ENCODE assay signal across 8 cellular contexts in the genomic region with DNA sequence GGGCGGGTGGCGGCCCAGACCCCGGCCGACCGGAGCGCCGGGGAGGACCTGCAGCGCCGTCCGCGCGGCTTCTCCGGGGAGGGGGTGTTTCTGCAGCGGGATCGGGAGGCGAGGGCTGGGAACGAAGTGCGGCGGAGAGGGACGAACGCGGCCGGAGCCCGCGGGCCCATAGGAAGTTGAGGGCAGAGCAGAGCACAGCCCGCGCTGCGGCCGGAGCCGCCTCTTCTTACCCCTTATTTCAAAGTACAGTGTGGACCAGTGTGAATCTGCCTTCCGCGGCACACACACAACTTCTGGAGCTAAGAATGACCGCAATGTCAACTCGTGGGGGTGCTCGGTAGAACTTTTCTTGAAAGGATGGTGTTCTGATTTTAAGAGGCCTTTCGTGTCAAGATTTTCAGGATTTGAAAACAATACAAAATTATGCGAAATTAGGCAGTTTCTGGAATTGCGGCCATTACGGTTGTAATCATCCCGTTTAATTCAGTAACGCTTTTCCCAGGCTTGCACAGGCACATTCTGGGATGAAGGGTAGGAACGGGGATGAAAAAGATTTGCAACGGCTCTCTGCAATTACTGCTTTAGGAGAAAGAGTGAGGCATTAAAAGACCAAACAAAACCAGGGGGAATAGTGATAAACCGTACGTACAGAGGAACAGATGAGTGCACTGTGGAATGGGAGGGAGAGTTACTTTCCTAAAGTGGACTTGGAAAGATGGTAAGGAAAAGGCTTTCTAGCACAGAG. TPM values are rescaled to one million over a fixed set of nuclear protein-coding genes. Genes with fewer than 3 reads are reported as not detected.
DNase-seq lines count a peak whose midpoint lies in the region; ATAC-seq and TF ChIP-seq lines count a peak whose summit lies in the region.

No MANE protein-coding gene starts in this region.

- H3K4me3 ChIP-seq in CD8-positive, alpha-beta memory T cell (ENCODE audit: low read length): peak overlapping the region; percentile 51
- H3K4me3 ChIP-seq in OCI-LY7 (ENCODE audit: low read depth, low read length, poor library complexity, severe bottlenecking) (peak overlapping the region; percentile 77), urinary bladder (ENCODE audit: low read depth, low read length) (peak overlapping the region; percentile 92)

- H3K36me3 Mint-ChIP-seq in CD8-positive, alpha-beta memory T cell: peaks cover 0 to 15% (median 0%) of the 10 kb centered on the region in 3 donors

- peak; percentile 33 for ATAC-seq in HG03432 (IDR thresholded peaks at IDR 0.05; ENCODE audit: unreplicated experiment)

- DNase-seq in CD8-positive, alpha-beta memory T cell: peak in 3 of 5 donors; percentile 18 to 65 (median 59)
- DNase-seq in GM19240 (ENCODE audit: insufficient read length, low spot score) (peak; percentile 11), OCI-LY7 (ENCODE audit: low spot score) (peak; percentile 73), glomerular endothelial cell (ENCODE audit: extremely low read depth, low read depth, low spot score) (peak; percentile 18), occipital lobe (lab: John Stamatoyannopoulos, UW) (peak; percentile 52)
- peak; percentile 40 for DNase-seq in activated naive CD4-positive, alpha-beta T cell treated with anti-CD3 and anti-CD28 coated beads, Interleukin-2, amount 50 U/mL, for 16 hours

- intact Hi-C loops in OCI-LY7 (cut with micrococcal nuclease; ENCODE audit: unreplicated experiment): loop anchor here (1.0 to 2.0 kb wide), 2 partner anchors 33 to 234 kb away; no protein-coding TSS in a partner anchor

- peaks cover 33 to 52% (median 46%) of the 10 kb centered on the region in 3 donors for H3K4me1 Mint-ChIP-seq in CD8-positive, alpha-beta memory T cell

- H3K9me3 Mint-ChIP-seq in CD8-positive, alpha-beta memory T cell: no peaks in the 10 kb centered on the region

- no peaks in the 10 kb centered on the region for H3K27me3 ChIP-seq in CD8-positive, alpha-beta memory T cell (ENCODE audit: insufficient read depth, low read length, poor library complexity, severe bottlenecking)

- TF ChIP-seq CTCF in OCI-LY7 (conservative IDR thresholded peaks at IDR 0.05; ENCODE audit: low read length): no peak

- H3K9me3 ChIP-seq in CD8-positive, alpha-beta memory T cell (ENCODE audit: low read length): no peaks in the 10 kb centered on the region
- H3K9me3 ChIP-seq in OCI-LY7 (ENCODE audit: low read length): no peaks in the 10 kb centered on the region

- H3K9me2 ChIP-seq in OCI-LY7 (ENCODE audit: insufficient read depth, low read length): no peaks in the 10 kb centered on the region

- CTCF ChIA-PET in CD8-positive, alpha-beta memory T cell (lab: Charles Lee): interaction anchor here (1.2 to 2.3 kb wide), 3 partner anchors 20 to 33 kb away, joined by 4 to 11 read pairs (median 4); no protein-coding TSS in a partner anchor
- CTCF ChIA-PET in OCI-LY7 (lab: Charles Lee; ENCODE audit: unreplicated experiment): no interaction called here

- POLR2A ChIA-PET in CD8-positive, alpha-beta memory T cell (lab: Charles Lee): no interaction called here
- POLR2A ChIA-PET in OCI-LY7 (lab: Charles Lee): interaction anchor here (1.0 to 1.2 kb wide), 5 partner anchors 11 to 234 kb away, joined by 3 to 4 read pairs (median 3); no protein-coding TSS in a partner anchor

- H2AFZ ChIP-seq in OCI-LY7 (ENCODE audit: low read length): peak overlapping the region; percentile 94

- peak overlapping the region; percentile 90 to 99 (median 97) for H3K27ac Mint-ChIP-seq in CD8-positive, alpha-beta memory T cell

- WGBS in urinary bladder: under 1% methylated on average over 45 of the region's 45 CpGs

- no peaks in the 10 kb centered on the region for H3K36me3 ChIP-seq in CD8-positive, alpha-beta memory T cell (ENCODE audit: insufficient read depth, low read length)
- no peaks in the 10 kb centered on the region for H3K36me3 ChIP-seq in OCI-LY7 (ENCODE audit: insufficient read depth, low read length)
- H3K36me3 ChIP-seq in urinary bladder (ENCODE audit: insufficient read depth): no peaks in the 10 kb centered on the region

- peaks cover 30% of the 10 kb centered on the region for H3K79me2 ChIP-seq in OCI-LY7 (ENCODE audit: insufficient read depth, low read depth, low read length)

- H4K20me1 ChIP-seq in OCI-LY7 (ENCODE audit: insufficient read depth, low read length): 0 out of 2 replicates have a peak, but pooled peaks cover 7% of the 10 kb centered on the region

- peaks cover 23% of the 10 kb centered on the region for H3K4me1 ChIP-seq in CD8-positive, alpha-beta memory T cell (ENCODE audit: insufficient read depth, low read length)
- H3K4me1 ChIP-seq in OCI-LY7 (ENCODE audit: insufficient read depth, low read length, poor library complexity, severe bottlenecking) (peaks cover 24% of the 10 kb centered on the region), urinary bladder (ENCODE audit: insufficient read depth) (peaks cover 2% of the 10 kb centered on the region)

- H3K27ac ChIP-seq in CD8-positive, alpha-beta memory T cell (ENCODE audit: low read depth, low read length): peak overlapping the region; percentile 60
- H3K27ac ChIP-seq in OCI-LY7 (ENCODE audit: low read depth, low read length, poor library complexity, severe bottlenecking) (peak overlapping the region; percentile 82), urinary bladder (ENCODE audit: low read depth) (peak overlapping the region; percentile 93)

- peak overlapping the region; percentile 95 for H3K4me2 ChIP-seq in OCI-LY7 (ENCODE audit: low read length)

- TSS peak; percentile 61 for BruUV-seq in OCI-LY7 (replicated peaks; lab: Mats Ljungman, UMichigan)

- H3K27me3 Mint-ChIP-seq in CD8-positive, alpha-beta memory T cell: no peaks in the 10 kb centered on the region

- peak overlapping the region; percentile 90 to 99 (median 94) for H3K4me3 Mint-ChIP-seq in CD8-positive, alpha-beta memory T cell

RNA-seq across cellular contexts. Expression of a gene that starts 0.8 kb away (rescaled TPM):
- 10 to 100 TPM; 21.2 to 22.7 TPM for total RNA-seq in CD8-positive, alpha-beta memory T cell
- polyA plus RNA-seq in CD8-positive, alpha-beta memory T cell: 8.7 TPM
- 12.2 and 13.5 TPM in 2 replicates for total RNA-seq in OCI-LY7 (2014; rRNA removed; shearing (Covaris generic))
- total RNA-seq in OCI-LY7 (2022) (17.1 and 18.5 TPM in 2 replicates), glomerular endothelial cell (7.4 and 11.1 TPM in 2 replicates), occipital lobe (65.0 TPM), urinary bladder (78.6 TPM)
- polyA plus RNA-seq in urinary bladder: 11.5 TPM

Comparison
In these comparisons a context has a peak if more than half of its experiments do, and no peak if none do; other contexts are left out.
1. Peak in every context shown above with its lines: DNase-seq, ATAC-seq, H3K4me3 ChIP-seq and H3K27ac ChIP-seq.
2. DNase-seq: peak in every context shown above with its lines; median percentile 73 in OCI-LY7; 59 in CD8-positive, alpha-beta memory T cell; 52 in occipital lobe; 40 in activated naive CD4-positive, alpha-beta T cell treated with anti-CD3 and anti-CD28 coated beads, Interleukin-2, amount 50 U/mL, for 16 hours; 18 in glomerular endothelial cell; 11 in GM19240.